In genomic region chr2:199463708-199464613, GRCh38 we compare ENCODE assay signal across 8 cellular contexts. TPM values are rescaled to one million over a fixed set of nuclear protein-coding genes. Genes with fewer than 3 reads are reported as not detected.
A peak's percentile ranks its signal among the peaks of the same experiment; 100 is the strongest.
DNase-seq lines count a peak whose midpoint lies in the region; ATAC-seq, FAIRE-seq and TF ChIP-seq lines count a peak whose summit lies in the region.

No MANE protein-coding gene starts in this region.

- TF ChIP-seq CTCF in astrocyte of the cerebellum (IDR thresholded peaks at IDR 0.05; ENCODE audit: low read depth, low read length, missing control alignments) (no peak), HepG2 (CRISPR knock-in tag; IDR thresholded peaks at IDR 0.05) (no peak)

- no peak for ATAC-seq in HepG2

- TF ChIP-seq POLR2A in HepG2 (IDR thresholded peaks at IDR 0.05; ENCODE audit: insufficient read depth in 1 of 2, low read depth in 2 of 2, low read length in 2 of 2), result no peak

- in situ Hi-C loops in astrocyte of the cerebellum (cut with HindIII; ENCODE audit: low sequenced_read_pairs), result no loop called here
- in situ Hi-C loops in HepG2 (cut with HindIII; ENCODE audit: extremely low pct_ligation_motif_present, low pct_unique_long_range_greater_than_20kb), result no loop called here

- TF ChIP-seq EP300 in HepG2 (IDR thresholded peaks at IDR 0.05; ENCODE audit: low read depth in 2 of 2, low read length in 2 of 2), result no peak
- TF ChIP-seq EP300 in HepG2 (CRISPR knock-in tag; IDR thresholded peaks at IDR 0.05; ENCODE audit: borderline replicate concordance), result no peak

- intact Hi-C loops in HepG2 (cut with micrococcal nuclease; ENCODE audit: unreplicated experiment), result loop anchor here (5.0 kb wide), 1 partner anchor 442 kb away; no protein-coding TSS in a partner anchor

- H4K20me1 ChIP-seq in HepG2 (ENCODE audit: insufficient read depth, low read length), result 0 out of 2 replicates have a peak, but pooled peaks cover 3% of the 10 kb centered on the region

- no peak overlapping the region for H3K9ac ChIP-seq in HepG2 (ENCODE audit: insufficient read depth, low read depth, low read length)

- peaks cover 18% of the 10 kb centered on the region for H3K4me1 Mint-ChIP-seq in activated CD4-positive, alpha-beta T cell treated with anti-CD3 and anti-CD28 coated beads, Interleukin-2, amount 10 ng/mL, durations not matched to agents 7 days and 5 days

- POLR2A ChIA-PET in activated CD4-positive, alpha-beta T cell treated with anti-CD3 and anti-CD28 coated beads, Interleukin-2, amount 10 ng/mL, durations not matched to agents 7 days and 5 days (lab: Charles Lee), result no interaction called here
- POLR2A ChIA-PET in HepG2 (lab: Yijun Ruan, JAX), result no interaction called here

- BruUV-seq in HepG2 (replicated peaks; lab: Mats Ljungman, UMichigan), result no TSS peak

- TF ChIP-seq RAD21 in HepG2 (CRISPR knock-in tag; IDR thresholded peaks at IDR 0.05), result no peak

- H3K27ac Mint-ChIP-seq in activated CD4-positive, alpha-beta T cell treated with anti-CD3 and anti-CD28 coated beads, Interleukin-2, amount 10 ng/mL, durations not matched to agents 7 days and 5 days, result peak overlapping the region; percentile 60

- peak overlapping the region; percentile 79 for H3K4me2 ChIP-seq in HepG2 (ENCODE audit: low read depth, low read length)

- H3K4me3 ChIP-seq in astrocyte of the cerebellum (ENCODE audit: low read depth, low read length) (peak overlapping the region; percentile 44), HepG2 (replicated peaks in 1 of 3; ENCODE audit: insufficient read depth in 1 of 3, low read depth in 2 of 3, low read length in 3 of 3) (peak overlapping the region in 1 of 3 experiments; percentile 69; a peak in 1 of 6 replicates), thymus (ENCODE audit: low read length) (peak overlapping the region; percentile 44)

- no peaks in the 10 kb centered on the region for H3K9me3 Mint-ChIP-seq in activated CD4-positive, alpha-beta T cell treated with anti-CD3 and anti-CD28 coated beads, Interleukin-2, amount 10 ng/mL, durations not matched to agents 7 days and 5 days

- no peak for FAIRE-seq in HepG2 (lab: Jason Lieb, UNC)

- no peaks in the 10 kb centered on the region for H3K79me2 ChIP-seq in HepG2 (ENCODE audit: insufficient read depth, low read length)

- peak overlapping the region; percentile 43 for H3K4me3 Mint-ChIP-seq in activated CD4-positive, alpha-beta T cell treated with anti-CD3 and anti-CD28 coated beads, Interleukin-2, amount 10 ng/mL, durations not matched to agents 7 days and 5 days

- no peak overlapping the region for H2AFZ ChIP-seq in HepG2 (ENCODE audit: low read length)

- WGBS in HepG2 (ENCODE audit: low lambda C conversion rate), result 44% methylated on average over 46 of the region's 66 CpGs
- WGBS in thymus, result 5% methylated on average over 66 of the region's 66 CpGs

- peaks cover 7% of the 10 kb centered on the region for H3K36me3 Mint-ChIP-seq in activated CD4-positive, alpha-beta T cell treated with anti-CD3 and anti-CD28 coated beads, Interleukin-2, amount 10 ng/mL, durations not matched to agents 7 days and 5 days (ENCODE audit: low read depth)

- peaks cover 27% of the 10 kb centered on the region for H3K4me1 ChIP-seq in HepG2 (ENCODE audit: insufficient read depth, low read length)
- peaks cover 5% of the 10 kb centered on the region for H3K4me1 ChIP-seq in thymus (ENCODE audit: control insufficient read depth, insufficient read depth, low read length)

- H3K27ac ChIP-seq in HepG2 (ENCODE audit: extremely low read length, insufficient read depth, low read length) (no peak overlapping the region), thymus (ENCODE audit: low read depth) (no peak overlapping the region)

- CTCF ChIA-PET in activated CD4-positive, alpha-beta T cell treated with anti-CD3 and anti-CD28 coated beads, Interleukin-2, amount 10 ng/mL, durations not matched to agents 7 days and 5 days (lab: Charles Lee), result interaction anchor here (0.7 to 1.8 kb wide), 4 partner anchors 8 to 17 kb away, joined by 3 to 7 read pairs (median 4); no protein-coding TSS in a partner anchor
- CTCF ChIA-PET in HepG2 (lab: Yijun Ruan, JAX; ENCODE audit: low intra/inter-chr PET ratio, low total read pairs), result interaction anchor here (1.1 to 1.2 kb wide), 2 partner anchors 58 to 1150 kb away, joined by 3 read pairs; no protein-coding TSS in a partner anchor

- H3K36me3 ChIP-seq in HepG2 (replicated peaks in 1 of 2; ENCODE audit: control insufficient read depth in 1 of 2, insufficient read depth in 2 of 2, low read length in 2 of 2), result no peaks in the 10 kb centered on the region
- H3K36me3 ChIP-seq in thymus (ENCODE audit: control insufficient read depth, insufficient read depth), result no peaks in the 10 kb centered on the region

- DNase-seq in activated CD4-positive, alpha-beta T cell treated with anti-CD3 and anti-CD28 coated beads, Interleukin-2, amount 10 ng/mL, durations not matched to agents 7 days and 5 days, result no peak
- DNase-seq in activated CD4-positive, alpha-beta T cell treated with anti-CD3 and anti-CD28 coated beads for 4 hours, result no peak
- DNase-seq in astrocyte of the cerebellum (ENCODE audit: low read depth), result no peak
- DNase-seq in HepG2 (ENCODE audit: low spot score), result no peak
- no peak for DNase-seq in NCI-H1417 treated with DMSO at 0.1 percent for 48 hours (lab: John Stamatoyannopoulos, UW)
- DNase-seq in NCI-H82 treated with DMSO at 0.1 percent for 48 hours (lab: John Stamatoyannopoulos, UW; ENCODE audit: unreplicated experiment), result no peak
- no peak for DNase-seq in stimulated activated CD4-positive, alpha-beta T cell treated with anti-CD3 and anti-CD28 coated beads, Interleukin-12 subunit alpha, Interleukin-12 subunit beta, amount 100 ng/mL, for 4 hours

- peaks cover 17 to 85% of the 10 kb centered on the region in 2 experiments for H3K27me3 ChIP-seq in HepG2 (ENCODE audit: control insufficient read depth in 1 of 2, insufficient read depth in 2 of 2, low read length in 2 of 2)
- H3K27me3 ChIP-seq in thymus (ENCODE audit: control insufficient read depth, insufficient read depth), result peaks cover 82% of the 10 kb centered on the region

- peaks cover 76% of the 10 kb centered on the region for H3K27me3 Mint-ChIP-seq in activated CD4-positive, alpha-beta T cell treated with anti-CD3 and anti-CD28 coated beads, Interleukin-2, amount 10 ng/mL, durations not matched to agents 7 days and 5 days

- no peaks in the 10 kb centered on the region for H3K9me3 ChIP-seq in HepG2 (ENCODE audit: low read length)
- H3K9me3 ChIP-seq in thymus (ENCODE audit: control insufficient read depth), result no peaks in the 10 kb centered on the region

TF ChIP-seq in HepG2, 621 proteins besides CTCF, POLR2A, EP300 and RAD21 (continues in another document):
- TF ChIP-seq ZBTB38 (CRISPR knock-in tag; IDR thresholded peaks at IDR 0.05) (0 out of 2 replicates have a peak, but pooled peaks have one; percentile 3), ZNF431 (CRISPR knock-in tag; IDR thresholded peaks at IDR 0.05; ENCODE audit: borderline replicate concordance, low read depth) (0 out of 2 replicates have a peak, but pooled peaks have one; percentile 2), MTF2 (CRISPR knock-in tag; IDR thresholded peaks at IDR 0.05; ENCODE audit: borderline replicate concordance) (0 out of 2 replicates have a peak, but pooled peaks have one; percentile 1)

RNA-seq across cellular contexts. Expression of gene SATB2, which starts 6.2 kb away (rescaled TPM):
- total RNA-seq in activated CD4-positive, alpha-beta T cell treated with anti-CD3 and anti-CD28 coated beads, Interleukin-2, amount 10 ng/mL, durations not matched to agents 7 days and 5 days, result under 1 TPM; 0.02 to 0.07 TPM
- total RNA-seq in HepG2 (2016; rRNA removed; fragmentation: Illumina TruSeq; extraction: Trizol), result 5.2 and 5.5 TPM in 2 replicates
- 33.3 and 40.2 TPM in 2 replicates for total RNA-seq in HepG2 (2016; cell fraction: cytosol; rRNA removed; fragmentation: Illumina TruSeq; extraction: Trizol; ENCODE audit: low read depth)
- 4.6 and 5.5 TPM in 2 replicates for total RNA-seq in HepG2 (2016; cell fraction: insoluble cytoplasmic fraction; rRNA removed; fragmentation: Illumina TruSeq; extraction: Trizol)
- 10.3 and 11.5 TPM in 2 replicates for total RNA-seq in HepG2 (2016; cell fraction: membrane; rRNA removed; fragmentation: Illumina TruSeq; extraction: Trizol)
- total RNA-seq in HepG2 (2016; cell fraction: nucleus; rRNA removed; fragmentation: Illumina TruSeq; extraction: Trizol), result 14.8 and 18.4 TPM in 2 replicates
- polyA plus RNA-seq in HepG2 (2011; rRNA removed), result 2.5 and 4.3 TPM in 2 replicates
- polyA plus RNA-seq in HepG2 (2011; cell fraction: cytosol; rRNA removed), result 1.4 and 1.8 TPM in 2 replicates
- polyA plus RNA-seq in HepG2 (2011; cell fraction: nucleus; rRNA removed), result 10.0 and 10.6 TPM in 2 replicates
- polyA plus RNA-seq in HepG2 (2012), result 2.3 and 3.7 TPM in 2 replicates
- 0.33 and 0.40 TPM in 2 replicates for polyA plus RNA-seq in HepG2 (2016; cell fraction: cytosol; fragmentation: Illumina TruSeq; extraction: Trizol; ENCODE audit: low read depth)
- polyA plus RNA-seq in HepG2 (2016; cell fraction: insoluble cytoplasmic fraction; fragmentation: Illumina TruSeq; extraction: Trizol; ENCODE audit: low read depth), result 6.6 and 7.2 TPM in 2 replicates
- 1.7 and 1.9 TPM in 2 replicates for polyA plus RNA-seq in HepG2 (2016; cell fraction: membrane; fragmentation: Illumina TruSeq; extraction: Trizol; ENCODE audit: low read depth)
- 12.5 and 13.9 TPM in 2 replicates for polyA plus RNA-seq in HepG2 (2016; cell fraction: nucleus; fragmentation: Illumina TruSeq; extraction: Trizol; ENCODE audit: insufficient read depth, low read depth)
- 4.6 and 7.1 TPM in 2 replicates for polyA minus RNA-seq in HepG2 (2011; rRNA and poly(A)+ RNA removed; ENCODE audit: low replicate concordance)
- polyA minus RNA-seq in HepG2 (2011; cell fraction: cytosol; rRNA and poly(A)+ RNA removed), result 2.8 and 3.7 TPM in 2 replicates
- polyA minus RNA-seq in HepG2 (2011; cell fraction: nucleus; rRNA and poly(A)+ RNA removed), result 19.8 and 22.8 TPM in 2 replicates
- polyA plus RNA-seq in thymus, result 0.73 TPM
